8 cellular contexts compared by ENCODE assay signal in genomic region chr12:55727643-55728184, GRCh38. TPM values are rescaled to one million over a fixed set of nuclear protein-coding genes. Genes with fewer than 3 reads are reported as not detected.
DNase-seq lines count a peak whose midpoint lies in the region; TF ChIP-seq lines count a peak whose summit lies in the region.

No MANE protein-coding gene starts in this region.

- H3K9me3 Mint-ChIP-seq in CD8-positive, alpha-beta memory T cell, result no peaks in the 10 kb centered on the region
- no peaks in the 10 kb centered on the region for H3K9me3 Mint-ChIP-seq in brain

- H3K36me3 ChIP-seq in CD8-positive, alpha-beta memory T cell (ENCODE audit: insufficient read depth, low read length), result no peaks in the 10 kb centered on the region
- H3K36me3 ChIP-seq in stomach smooth muscle (ENCODE audit: control insufficient read depth in 2 of 2, insufficient read depth in 2 of 2, low read length in 2 of 2), result peaks cover 34 to 36% of the 10 kb centered on the region in 2 donors

- peak overlapping the region; percentile 83 for H3K27ac ChIP-seq in CD8-positive, alpha-beta memory T cell (ENCODE audit: low read depth, low read length)
- H3K27ac ChIP-seq in stomach smooth muscle (ENCODE audit: low read length), result peak overlapping the region; percentile 100

- TF ChIP-seq CTCF in brain (conservative IDR thresholded peaks at IDR 0.05) (no peak), GM20000 (IDR thresholded peaks at IDR 0.05; ENCODE audit: extremely low read depth, missing control alignments) (no peak)

- DNase-seq in CD8-positive, alpha-beta memory T cell, result no peak
- DNase-seq in M059J (ENCODE audit: low read depth), result peak; percentile 67
- peak; percentile 78 for DNase-seq in kidney tubule cell (ENCODE audit: low spot score)
- DNase-seq in GM20000 (ENCODE audit: low spot score), result no peak
- DNase-seq in NCI-H1105 treated with DMSO at 0.1 percent for 48 hours (lab: John Stamatoyannopoulos, UW), result no peak
- no peak for DNase-seq in AG08395 (ENCODE audit: low spot score)

- peak overlapping the region; percentile 66 to 95 (median 83) for H3K4me3 Mint-ChIP-seq in CD8-positive, alpha-beta memory T cell
- peak overlapping the region; percentile 88 to 96 (median 90) for H3K4me3 Mint-ChIP-seq in brain

- peak overlapping the region; percentile 76 to 97 (median 88) for H3K27ac Mint-ChIP-seq in CD8-positive, alpha-beta memory T cell
- peak overlapping the region; percentile 94 to 98 (median 96) for H3K27ac Mint-ChIP-seq in brain

- H3K36me3 Mint-ChIP-seq in CD8-positive, alpha-beta memory T cell, result peaks cover 0 to 39% (median 6%) of the 10 kb centered on the region in 3 donors
- H3K36me3 Mint-ChIP-seq in brain, result peaks cover 31% of the 10 kb centered on the region

- H3K9ac ChIP-seq in stomach smooth muscle (ENCODE audit: low read length in 2 of 2), result peak overlapping the region; percentile 85 to 92

- H3K27me3 ChIP-seq in CD8-positive, alpha-beta memory T cell (ENCODE audit: insufficient read depth, low read length, poor library complexity, severe bottlenecking), result no peaks in the 10 kb centered on the region
- no peaks in the 10 kb centered on the region for H3K27me3 ChIP-seq in stomach smooth muscle (ENCODE audit: control insufficient read depth in 1 of 2, insufficient read depth in 2 of 2, low read length in 2 of 2)

- peak overlapping the region; percentile 14 for H3K4me3 ChIP-seq in CD8-positive, alpha-beta memory T cell (ENCODE audit: low read length)
- peak overlapping the region; percentile 85 to 89 for H3K4me3 ChIP-seq in stomach smooth muscle (ENCODE audit: low read length in 2 of 2)

- no peaks in the 10 kb centered on the region for H3K27me3 Mint-ChIP-seq in CD8-positive, alpha-beta memory T cell
- H3K27me3 Mint-ChIP-seq in brain, result peaks cover 10% of the 10 kb centered on the region

- POLR2A ChIA-PET in CD8-positive, alpha-beta memory T cell (lab: Charles Lee), result no interaction called here

- CTCF ChIA-PET in CD8-positive, alpha-beta memory T cell (lab: Charles Lee), result interaction anchor here (0.9 to 1.3 kb wide), 2 partner anchors 9 to 10 kb away, joined by 3 read pairs; no protein-coding TSS in a partner anchor

- peaks cover 37 to 46% (median 40%) of the 10 kb centered on the region in 3 donors for H3K4me1 Mint-ChIP-seq in CD8-positive, alpha-beta memory T cell
- H3K4me1 Mint-ChIP-seq in brain, result peaks cover 73% of the 10 kb centered on the region

- H3K9me3 ChIP-seq in CD8-positive, alpha-beta memory T cell (ENCODE audit: low read length), result no peaks in the 10 kb centered on the region
- no peaks in the 10 kb centered on the region for H3K9me3 ChIP-seq in stomach smooth muscle (ENCODE audit: control insufficient read depth in 2 of 2, low read length in 2 of 2)

- peaks cover 34% of the 10 kb centered on the region for H3K4me1 ChIP-seq in CD8-positive, alpha-beta memory T cell (ENCODE audit: insufficient read depth, low read length)
- peaks cover 77% of the 10 kb centered on the region for H3K4me1 ChIP-seq in stomach smooth muscle (ENCODE audit: control insufficient read depth, insufficient read depth, low read length)

RNA-seq across cellular contexts. Expression of gene CD63, which starts 1.1 kb away (rescaled TPM):
- 100 to 1,000 TPM; 200 to 202 TPM for total RNA-seq in CD8-positive, alpha-beta memory T cell
- 375 TPM for polyA plus RNA-seq in CD8-positive, alpha-beta memory T cell
- 1,074 and 1,218 TPM in 2 replicates for total RNA-seq in M059J (2014; rRNA removed; shearing (Covaris generic))
- polyA plus RNA-seq in brain (ENCODE audit: insufficient read depth, low read depth, low replicate concordance), result 568 TPM

RNA-seq across cellular contexts. Expression of gene RDH5, which starts 7.5 kb away (rescaled TPM):
- 1 to 10 TPM; 8.1 to 8.5 TPM for total RNA-seq in CD8-positive, alpha-beta memory T cell
- 0.90 TPM for polyA plus RNA-seq in CD8-positive, alpha-beta memory T cell
- total RNA-seq in M059J (2014; rRNA removed; shearing (Covaris generic)), result 2.0 and 3.2 TPM in 2 replicates
- 2.0 TPM for polyA plus RNA-seq in brain (ENCODE audit: insufficient read depth, low read depth, low replicate concordance)

RNA-seq across cellular contexts. Expression of gene BLOC1S1, which starts 11.9 kb away (rescaled TPM):
- total RNA-seq in CD8-positive, alpha-beta memory T cell, result 100 to 1,000 TPM in 1 of 2 experiments, 10 to 100 TPM in 1; 97.5 to 110 TPM
- polyA plus RNA-seq in CD8-positive, alpha-beta memory T cell, result 90.2 TPM
- 115 and 120 TPM in 2 replicates for total RNA-seq in M059J (2014; rRNA removed; shearing (Covaris generic))
- 257 TPM for polyA plus RNA-seq in brain (ENCODE audit: insufficient read depth, low read depth, low replicate concordance)

RNA-seq across cellular contexts. Expression of gene GDF11, which starts 15.2 kb away (rescaled TPM):
- total RNA-seq in CD8-positive, alpha-beta memory T cell, result 10 to 100 TPM; 13.1 to 13.5 TPM
- polyA plus RNA-seq in CD8-positive, alpha-beta memory T cell, result 1.4 TPM
- 3.9 and 7.1 TPM in 2 replicates for total RNA-seq in M059J (2014; rRNA removed; shearing (Covaris generic))
- polyA plus RNA-seq in brain (ENCODE audit: insufficient read depth, low read depth, low replicate concordance), result 26.9 TPM

RNA-seq across cellular contexts. Expression of gene ITGA7, which starts 20.0 kb away (rescaled TPM):
- 1 to 10 TPM; 2.7 to 3.1 TPM for total RNA-seq in CD8-positive, alpha-beta memory T cell
- 0.36 TPM for polyA plus RNA-seq in CD8-positive, alpha-beta memory T cell
- total RNA-seq in M059J (2014; rRNA removed; shearing (Covaris generic)), result 4.2 and 7.9 TPM in 2 replicates
- polyA plus RNA-seq in brain (ENCODE audit: insufficient read depth, low read depth, low replicate concordance), result 17.4 TPM

Comparison
In these comparisons a context has a peak if more than half of its experiments do, and no peak if none do; other contexts are left out.
1. DNase-seq: peak in M059J (single experiment) and kidney tubule cell (single experiment); none in CD8-positive, alpha-beta memory T cell (0 of 5), GM20000 (single experiment), NCI-H1105 treated with DMSO at 0.1 percent for 48 hours (single experiment) and AG08395 (single experiment).